In genomic region chr10:7525314-7526016, GRCh38 we compare ENCODE assay signal across 8 cellular contexts.
DNase-seq lines count a peak whose midpoint lies in the region; FAIRE-seq and TF ChIP-seq lines count a peak whose summit lies in the region.

No MANE protein-coding gene starts in this region.

- H3K27me3 ChIP-seq in bronchial epithelial cell (ENCODE audit: control insufficient read depth, insufficient read depth, low read length), result no peaks in the 10 kb centered on the region
- peaks cover 17% of the 10 kb centered on the region for H3K27me3 ChIP-seq in kidney epithelial cell (ENCODE audit: control insufficient read depth, insufficient read depth, low read length)

- peak; percentile 13 to 27 for DNase-seq in activated CD8-positive, alpha-beta memory T cell treated with anti-CD3 and anti-CD28 coated beads for 1 hour (ENCODE audit: extremely low read depth in 1 of 2, low read depth in 1 of 2)
- no peak for DNase-seq in activated CD8-positive, alpha-beta memory T cell treated with anti-CD3 and anti-CD28 coated beads, Interleukin-2, amount 50 U/mL, for 48 hours
- peak; percentile 53 for DNase-seq in HCEC 1CT
- DNase-seq in MV-4-11 (lab: John Stamatoyannopoulos, UW), result peak; percentile 78
- DNase-seq in T-helper 2 cell, result peak in 4 of 5 experiments; percentile 18 to 79 (median 28)
- DNase-seq in bronchial epithelial cell (ENCODE audit: low read depth), result peak; percentile 54
- no peak for DNase-seq in kidney epithelial cell (ENCODE audit: low read depth)
- peak; percentile 72 for DNase-seq in stimulated activated CD4-positive, alpha-beta T cell treated with anti-CD3 and anti-CD28 coated beads, Interleukin-4, amount 100 ng/mL, for 24 hours

- H3K36me3 ChIP-seq in bronchial epithelial cell (ENCODE audit: control insufficient read depth, insufficient read depth, low read length) (no peaks in the 10 kb centered on the region), kidney epithelial cell (ENCODE audit: control insufficient read depth, insufficient read depth, low read length) (no peaks in the 10 kb centered on the region)

- H3K4me3 ChIP-seq in bronchial epithelial cell (ENCODE audit: low read depth, low read length), result no peak overlapping the region
- H3K4me3 ChIP-seq in kidney epithelial cell (ENCODE audit: low read depth, low read length), result no peak overlapping the region

- TF ChIP-seq CTCF in bronchial epithelial cell (IDR thresholded peaks at IDR 0.05; ENCODE audit: insufficient read depth, low read length, severe bottlenecking), result peak; percentile 55
- peak; percentile 71 for TF ChIP-seq CTCF in kidney epithelial cell (IDR thresholded peaks at IDR 0.05; ENCODE audit: insufficient read depth, low read length, poor library complexity, severe bottlenecking)

- FAIRE-seq in bronchial epithelial cell (lab: Jason Lieb, UNC), result no peak

Comparison
In these comparisons a context has a peak if more than half of its experiments do, and no peak if none do; other contexts are left out.
1. DNase-seq: peak in activated CD8-positive, alpha-beta memory T cell treated with anti-CD3 and anti-CD28 coated beads for 1 hour (2 of 2), HCEC 1CT (single experiment), MV-4-11 (single experiment), T-helper 2 cell (4 of 5), bronchial epithelial cell (single experiment) and stimulated activated CD4-positive, alpha-beta T cell treated with anti-CD3 and anti-CD28 coated beads, Interleukin-4, amount 100 ng/mL, for 24 hours (single experiment); none in activated CD8-positive, alpha-beta memory T cell treated with anti-CD3 and anti-CD28 coated beads, Interleukin-2, amount 50 U/mL, for 48 hours (single experiment) and kidney epithelial cell (single experiment).